ENCODE assay signal across 25 cellular contexts in the genomic region with DNA sequence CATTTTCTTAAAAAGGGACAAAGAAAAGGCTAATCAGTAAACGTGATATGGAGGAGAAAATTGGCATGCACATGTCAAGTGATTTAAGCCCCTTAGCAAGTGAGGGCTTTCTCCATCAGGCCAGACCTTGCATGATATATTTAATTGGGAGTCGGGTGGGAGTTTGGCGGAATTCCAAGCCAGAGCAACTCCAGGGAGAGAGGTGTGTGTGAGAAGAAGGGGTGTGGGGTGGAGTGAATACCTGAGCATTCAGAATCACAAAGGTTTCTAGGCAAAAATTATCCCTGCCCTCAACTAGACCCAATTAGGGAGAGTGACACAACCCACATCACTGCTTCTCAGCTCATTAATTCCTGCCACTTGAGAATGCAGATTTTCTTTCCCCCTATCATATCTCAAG.
A peak's percentile ranks its signal among the peaks of the same experiment; 100 is the strongest.
DNase-seq lines count a peak whose midpoint lies in the region; ATAC-seq and TF ChIP-seq lines count a peak whose summit lies in the region.
"Had no signal": no experiment of that assay in that cellular context is flagged by ENCODE, and none has a peak within 500 bp of the region (broad histone marks: within the 10 kb centered on the region; RNA-seq: fewer than 3 reads in every experiment).

No MANE protein-coding gene starts in this region.

- H3K27me3 ChIP-seq in neural progenitor cell (no peaks in the 10 kb centered on the region), MM.1S (replicated peaks; ENCODE audit: insufficient read depth, low read length) (no peaks in the 10 kb centered on the region)
- H3K27me3 ChIP-seq: BE2C, BLaER1 had no signal

- H3K27me3 Mint-ChIP-seq in nephron (ENCODE audit: low read depth) (peaks cover 7% of the 10 kb centered on the region), neural progenitor cell (ENCODE audit: insufficient read depth, low read depth) (peaks cover 7% of the 10 kb centered on the region)
- H3K27me3 Mint-ChIP-seq: CD4-positive, CD25-positive, alpha-beta regulatory T cell had no signal

- H3K4me3 Mint-ChIP-seq in nephron = no peak overlapping the region
- no peak overlapping the region for H3K4me3 Mint-ChIP-seq in neural progenitor cell
- H3K4me3 Mint-ChIP-seq: CD14-positive monocyte; CD4-positive, alpha-beta memory T cell; CD4-positive, CD25-positive, alpha-beta regulatory T cell; CD8-positive, alpha-beta memory T cell had no signal

- H3K36me3 Mint-ChIP-seq in nephron (ENCODE audit: low read depth) (no peaks in the 10 kb centered on the region), neural progenitor cell (no peaks in the 10 kb centered on the region)
- H3K36me3 Mint-ChIP-seq: CD14-positive monocyte; CD4-positive, alpha-beta memory T cell; CD4-positive, CD25-positive, alpha-beta regulatory T cell; CD8-positive, alpha-beta memory T cell had no signal

- H3K9me3 ChIP-seq in HEK293 (ENCODE audit: control insufficient read depth, insufficient read depth, low read depth, low read length) (no peaks in the 10 kb centered on the region; the same call in 1 of the 2 replicates), neural progenitor cell (ENCODE audit: low read depth) (no peaks in the 10 kb centered on the region), MM.1S (replicated peaks; ENCODE audit: insufficient read depth, low read length) (no peaks in the 10 kb centered on the region)
- H3K9me3 ChIP-seq: BE2C, BLaER1 had no signal

- DNase-seq in NCI-H1105 treated with DMSO at 0.1 percent for 48 hours (lab: John Stamatoyannopoulos, UW) (peak; percentile 27), neural progenitor cell (ENCODE audit: low spot score) (no peak), NCI-H1436 treated with DMSO at 0.1 percent for 48 hours (lab: John Stamatoyannopoulos, UW) (no peak), A172 (ENCODE audit: low spot score) (no peak), MM.1S (no peak)
- DNase-seq: ACHN; BE2C; C1 segment of cervical spinal cord; CD4-positive, alpha-beta memory T cell; CD4-positive, CD25-positive, alpha-beta regulatory T cell; CD8-positive, alpha-beta memory T cell; COR-L47; DMS 273 treated with DMSO at 0.1 percent for 48 hours; DMS153; DMS53; DMS79; DND-41; EL; GF-D8 had no signal

- no peak overlapping the region for H3K27ac ChIP-seq in HEK293 (ENCODE audit: extremely low read depth, low read depth, low read length)
- H3K27ac ChIP-seq in neural progenitor cell = no peak overlapping the region
- H3K27ac ChIP-seq in MM.1S (ENCODE audit: low read length) = no peak overlapping the region
- H3K27ac ChIP-seq: 22Rv1, BLaER1 had no signal

- POLR2A ChIA-PET in HEK293 (lab: Yijun Ruan, JAX) = no interaction called here

- peaks cover 41% of the 10 kb centered on the region for H3K4me1 Mint-ChIP-seq in nephron
- H3K4me1 Mint-ChIP-seq in neural progenitor cell = peaks cover 47% of the 10 kb centered on the region
- H3K4me1 Mint-ChIP-seq: CD14-positive monocyte; CD4-positive, CD25-positive, alpha-beta regulatory T cell; CD8-positive, alpha-beta memory T cell had no signal

- no peaks in the 10 kb centered on the region for H3K36me3 ChIP-seq in HEK293 (ENCODE audit: control insufficient read depth in 2 of 2, insufficient read depth in 1 of 2, low read length in 2 of 2)
- no peaks in the 10 kb centered on the region for H3K36me3 ChIP-seq in neural progenitor cell
- H3K36me3 ChIP-seq in MM.1S (replicated peaks; ENCODE audit: insufficient read depth, low read length) = no peaks in the 10 kb centered on the region
- H3K36me3 ChIP-seq: BE2C, BLaER1 had no signal

- H3K4me3 ChIP-seq in HEK293 (ENCODE audit: low read depth, low read length) = no peak overlapping the region
- H3K4me3 ChIP-seq in neural progenitor cell = no peak overlapping the region
- H3K4me3 ChIP-seq in MM.1S (ENCODE audit: low read length) = no peak overlapping the region
- H3K4me3 ChIP-seq: BLaER1 had no signal

- no peak overlapping the region for H3K9ac ChIP-seq in neural progenitor cell
- no peak overlapping the region for H3K9ac ChIP-seq in MM.1S (ENCODE audit: low read length)
- H3K9ac ChIP-seq: BLaER1 had no signal

- H3K9me2 ChIP-seq in MM.1S (replicated peaks; ENCODE audit: insufficient read depth, low read length) = no peaks in the 10 kb centered on the region

- no peaks in the 10 kb centered on the region for H3K79me2 ChIP-seq in neural progenitor cell (ENCODE audit: low read depth)
- H3K79me2 ChIP-seq in MM.1S (ENCODE audit: low read length) = no peaks in the 10 kb centered on the region

- H3K9me3 Mint-ChIP-seq in nephron (no peaks in the 10 kb centered on the region), neural progenitor cell (peaks cover 8% of the 10 kb centered on the region)
- H3K9me3 Mint-ChIP-seq: CD8-positive, alpha-beta memory T cell had no signal

- no peak for ATAC-seq in GM19351 (IDR thresholded peaks at IDR 0.05; ENCODE audit: unreplicated experiment)

- H3F3A ChIP-seq in neural progenitor cell (ENCODE audit: low read depth) (peaks cover 13% of the 10 kb centered on the region), MM.1S (ENCODE audit: insufficient read depth, low read length) (no peaks in the 10 kb centered on the region)

- H3K4me2 ChIP-seq in neural progenitor cell = no peak overlapping the region
- H3K4me2 ChIP-seq in MM.1S (ENCODE audit: low read depth, low read length) = no peak overlapping the region
- H3K4me2 ChIP-seq: BLaER1 had no signal

- TF ChIP-seq CTCF in HEK293 (tag by site-specific recombination; IDR thresholded peaks at IDR 0.05) (no peak), nephron (IDR thresholded peaks at IDR 0.05; ENCODE audit: unreplicated experiment in 3 of 3) (no peak), neural progenitor cell (IDR thresholded peaks at IDR 0.05) (no peak), MM.1S (IDR thresholded peaks at IDR 0.05; ENCODE audit: low read length) (no peak)

- no peaks in the 10 kb centered on the region for H4K20me1 ChIP-seq in neural progenitor cell (ENCODE audit: low read depth)
- H4K20me1 ChIP-seq in MM.1S (ENCODE audit: insufficient read depth, low read length) = no peaks in the 10 kb centered on the region
- H4K20me1 ChIP-seq: BLaER1 had no signal

- H3K4me1 ChIP-seq in HEK293 (ENCODE audit: control insufficient read depth, insufficient read depth, low read length) = no peaks in the 10 kb centered on the region
- peaks cover 16% of the 10 kb centered on the region for H3K4me1 ChIP-seq in neural progenitor cell
- H3K4me1 ChIP-seq in MM.1S (ENCODE audit: low read length) = no peaks in the 10 kb centered on the region
- H3K4me1 ChIP-seq: BE2C, BLaER1 had no signal

- CTCF ChIA-PET in HEK293 (lab: Yijun Ruan, JAX) = interaction anchor here (0.6 to 1.0 kb wide), 3 partner anchors 98 to 238 kb away, joined by 3 to 5 read pairs (median 3); no protein-coding TSS in a partner anchor

- H3K27ac Mint-ChIP-seq in nephron (peak overlapping the region in 2 of 3 experiments; percentile 43 to 60), neural progenitor cell (peak overlapping the region; percentile 66)
- H3K27ac Mint-ChIP-seq: CD14-positive monocyte; CD4-positive, CD25-positive, alpha-beta regulatory T cell; CD8-positive, alpha-beta memory T cell had no signal

- H2AFZ ChIP-seq in neural progenitor cell (replicated peaks) (no peak overlapping the region), MM.1S (ENCODE audit: low read length) (no peak overlapping the region)

TF ChIP-seq in HEK293, 187 proteins besides CTCF, POLR2A, EP300 and RAD21 (continues in another document):
- TF ChIP-seq ZNF473 (tag by site-specific recombination; IDR thresholded peaks at IDR 0.05) = no peak
- TF ChIP-seq ZNF114 (tag by site-specific recombination; IDR thresholded peaks at IDR 0.05) = no peak
- no peak for TF ChIP-seq ZNF561 (tag by site-specific recombination; IDR thresholded peaks at IDR 0.05; ENCODE audit: borderline replicate concordance)
- TF ChIP-seq ZIC2 (tag by site-specific recombination; IDR thresholded peaks at IDR 0.05) = no peak
- TF ChIP-seq, protein P1, sequence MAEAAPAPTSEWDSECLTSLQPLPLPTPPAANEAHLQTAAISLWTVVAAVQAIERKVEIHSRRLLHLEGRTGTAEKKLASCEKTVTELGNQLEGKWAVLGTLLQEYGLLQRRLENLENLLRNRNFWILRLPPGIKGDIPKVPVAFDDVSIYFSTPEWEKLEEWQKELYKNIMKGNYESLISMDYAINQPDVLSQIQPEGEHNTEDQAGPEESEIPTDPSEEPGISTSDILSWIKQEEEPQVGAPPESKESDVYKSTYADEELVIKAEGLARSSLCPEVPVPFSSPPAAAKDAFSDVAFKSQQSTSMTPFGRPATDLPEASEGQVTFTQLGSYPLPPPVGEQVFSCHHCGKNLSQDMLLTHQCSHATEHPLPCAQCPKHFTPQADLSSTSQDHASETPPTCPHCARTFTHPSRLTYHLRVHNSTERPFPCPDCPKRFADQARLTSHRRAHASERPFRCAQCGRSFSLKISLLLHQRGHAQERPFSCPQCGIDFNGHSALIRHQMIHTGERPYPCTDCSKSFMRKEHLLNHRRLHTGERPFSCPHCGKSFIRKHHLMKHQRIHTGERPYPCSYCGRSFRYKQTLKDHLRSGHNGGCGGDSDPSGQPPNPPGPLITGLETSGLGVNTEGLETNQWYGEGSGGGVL (tag by site-specific recombination; IDR thresholded peaks at IDR 0.05) = no peak
- no peak for TF ChIP-seq KLF7 (tag by site-specific recombination; IDR thresholded peaks at IDR 0.05; ENCODE audit: borderline replicate concordance)
- no peak for TF ChIP-seq ZNF175 (tag by site-specific recombination; IDR thresholded peaks at IDR 0.05)
- TF ChIP-seq, protein P2, sequence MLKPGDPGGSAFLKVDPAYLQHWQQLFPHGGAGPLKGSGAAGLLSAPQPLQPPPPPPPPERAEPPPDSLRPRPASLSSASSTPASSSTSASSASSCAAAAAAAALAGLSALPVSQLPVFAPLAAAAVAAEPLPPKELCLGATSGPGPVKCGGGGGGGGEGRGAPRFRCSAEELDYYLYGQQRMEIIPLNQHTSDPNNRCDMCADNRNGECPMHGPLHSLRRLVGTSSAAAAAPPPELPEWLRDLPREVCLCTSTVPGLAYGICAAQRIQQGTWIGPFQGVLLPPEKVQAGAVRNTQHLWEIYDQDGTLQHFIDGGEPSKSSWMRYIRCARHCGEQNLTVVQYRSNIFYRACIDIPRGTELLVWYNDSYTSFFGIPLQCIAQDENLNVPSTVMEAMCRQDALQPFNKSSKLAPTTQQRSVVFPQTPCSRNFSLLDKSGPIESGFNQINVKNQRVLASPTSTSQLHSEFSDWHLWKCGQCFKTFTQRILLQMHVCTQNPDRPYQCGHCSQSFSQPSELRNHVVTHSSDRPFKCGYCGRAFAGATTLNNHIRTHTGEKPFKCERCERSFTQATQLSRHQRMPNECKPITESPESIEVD (tag by site-specific recombination; IDR thresholded peaks at IDR 0.05) = no peak
- no peak for TF ChIP-seq ZNF777 (tag by site-specific recombination; IDR thresholded peaks at IDR 0.05; ENCODE audit: borderline replicate concordance)
- 0 out of 2 replicates have a peak, but pooled peaks have one; percentile 22 for TF ChIP-seq ZFHX2 (tag by site-specific recombination; conservative IDR thresholded peaks at IDR 0.05)
